ENCODE assay signal across 1 cellular context in the genomic region with DNA sequence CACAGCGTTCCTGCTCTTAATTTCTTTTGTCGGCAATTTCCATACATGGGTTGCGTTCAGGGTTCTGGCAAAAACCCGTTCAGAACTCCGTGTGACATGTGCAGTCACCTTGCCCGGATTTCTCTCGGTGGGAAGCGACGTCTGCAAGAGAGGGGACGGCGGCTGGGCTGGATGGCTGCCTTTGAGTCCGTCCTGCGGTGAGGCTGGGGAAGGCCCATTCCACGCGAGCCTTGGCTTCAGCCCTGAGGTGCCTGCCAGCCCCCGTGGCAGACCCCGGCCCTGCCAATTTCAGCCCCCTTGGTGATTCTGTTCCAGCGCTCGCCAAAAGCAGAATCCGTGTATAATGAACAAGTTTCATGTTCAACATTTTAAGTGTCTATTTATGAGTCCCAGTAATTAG.
TF ChIP-seq lines count a peak whose summit lies in the region.

No MANE protein-coding gene starts in this region.

TF ChIP-seq in GM23338, 12 proteins besides CTCF, POLR2A, EP300 and RAD21:
- TF ChIP-seq ZNF462 (CRISPR knock-in tag; IDR thresholded peaks at IDR 0.05) (no peak), POLR2AphosphoS5 (IDR thresholded peaks at IDR 0.05; ENCODE audit: low read depth) (no peak), ZNF114 (CRISPR knock-in tag; IDR thresholded peaks at IDR 0.05) (no peak), JUNB (IDR thresholded peaks at IDR 0.05; ENCODE audit: unreplicated experiment) (no peak), CREB1 (CRISPR knock-in tag; IDR thresholded peaks at IDR 0.05; ENCODE audit: low read depth) (no peak), EZH2 (IDR thresholded peaks at IDR 0.05; ENCODE audit: low read depth, unreplicated experiment) (no peak), NANOG (IDR thresholded peaks at IDR 0.05; ENCODE audit: borderline replicate concordance) (no peak), STAT1 (IDR thresholded peaks at IDR 0.05; ENCODE audit: unreplicated experiment) (no peak), EZH2phosphoT487 (IDR thresholded peaks at IDR 0.05; ENCODE audit: unreplicated experiment) (no peak), REST (IDR thresholded peaks at IDR 0.05; ENCODE audit: unreplicated experiment) (no peak), ZNF331 (CRISPR knock-in tag; IDR thresholded peaks at IDR 0.05; ENCODE audit: low read depth) (no peak)
- TF ChIP-seq, protein P1, sequence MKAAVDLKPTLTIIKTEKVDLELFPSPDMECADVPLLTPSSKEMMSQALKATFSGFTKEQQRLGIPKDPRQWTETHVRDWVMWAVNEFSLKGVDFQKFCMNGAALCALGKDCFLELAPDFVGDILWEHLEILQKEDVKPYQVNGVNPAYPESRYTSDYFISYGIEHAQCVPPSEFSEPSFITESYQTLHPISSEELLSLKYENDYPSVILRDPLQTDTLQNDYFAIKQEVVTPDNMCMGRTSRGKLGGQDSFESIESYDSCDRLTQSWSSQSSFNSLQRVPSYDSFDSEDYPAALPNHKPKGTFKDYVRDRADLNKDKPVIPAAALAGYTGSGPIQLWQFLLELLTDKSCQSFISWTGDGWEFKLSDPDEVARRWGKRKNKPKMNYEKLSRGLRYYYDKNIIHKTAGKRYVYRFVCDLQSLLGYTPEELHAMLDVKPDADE (IDR thresholded peaks at IDR 0.05) = no peak
TF ChIP-seq in GM23338: peak in this region for 0.
